Comparison of ENCODE assay signal across 18 cellular contexts in genomic region chr5:168753691-168754254, GRCh38.
"Had no signal": no experiment of that assay in that cellular context is flagged by ENCODE, and none has a peak within 500 bp of the region (broad histone marks: within the 10 kb centered on the region; RNA-seq: fewer than 3 reads in every experiment).

No MANE protein-coding gene starts in this region.

- H3K4me1 ChIP-seq: colonic mucosa, right atrium auricular region, stomach had no signal

- H3K36me3 Mint-ChIP-seq: naive thymus-derived CD8-positive, alpha-beta T cell had no signal

- H2AFZ ChIP-seq: hepatocyte had no signal

- H3K27ac Mint-ChIP-seq: naive thymus-derived CD8-positive, alpha-beta T cell had no signal

- H3K27me3 ChIP-seq: colonic mucosa, hepatocyte, ovary, right atrium auricular region, sigmoid colon, stomach had no signal

- ATAC-seq: left colon; mucosa of descending colon; naive thymus-derived CD8-positive, alpha-beta T cell had no signal

- H3K79me2 ChIP-seq: hepatocyte had no signal

- H3K4me3 Mint-ChIP-seq: naive thymus-derived CD8-positive, alpha-beta T cell had no signal

- H3K4me2 ChIP-seq: hepatocyte had no signal

- H3K4me3 ChIP-seq: colonic mucosa, hepatocyte, mucosa of descending colon, ovary, right atrium auricular region, sigmoid colon, skin epidermis, stomach, thoracic aorta had no signal

- DNase-seq: colonic mucosa; effector CD4-positive, alpha-beta T cell; foreskin melanocyte; left colon; mammary epithelial cell; mucosa of descending colon; naive thymus-derived CD8-positive, alpha-beta T cell; ovary; sigmoid colon; stimulated activated CD4-positive, alpha-beta T cell treated with anti-CD3 and anti-CD28 coated beads, Interleukin-12 subunit alpha, Interleukin-12 subunit beta, amount 100 ng/mL, for 4 hours; stimulated activated naive CD4-positive, alpha-beta T cell; stomach; substantia nigra; trophoblast cell had no signal

- H3K4me1 Mint-ChIP-seq: naive thymus-derived CD8-positive, alpha-beta T cell had no signal

- H3K36me3 ChIP-seq: colonic mucosa, ovary had no signal

- H3K9me3 Mint-ChIP-seq: naive thymus-derived CD8-positive, alpha-beta T cell had no signal

- H3K27ac ChIP-seq: colonic mucosa, hepatocyte, ovary, right atrium auricular region, sigmoid colon, skin epidermis, stomach, thoracic aorta had no signal

- H3K9me3 ChIP-seq: colonic mucosa, mucosa of descending colon, ovary, right atrium auricular region, sigmoid colon, stomach, thoracic aorta had no signal
